In the genomic region with DNA sequence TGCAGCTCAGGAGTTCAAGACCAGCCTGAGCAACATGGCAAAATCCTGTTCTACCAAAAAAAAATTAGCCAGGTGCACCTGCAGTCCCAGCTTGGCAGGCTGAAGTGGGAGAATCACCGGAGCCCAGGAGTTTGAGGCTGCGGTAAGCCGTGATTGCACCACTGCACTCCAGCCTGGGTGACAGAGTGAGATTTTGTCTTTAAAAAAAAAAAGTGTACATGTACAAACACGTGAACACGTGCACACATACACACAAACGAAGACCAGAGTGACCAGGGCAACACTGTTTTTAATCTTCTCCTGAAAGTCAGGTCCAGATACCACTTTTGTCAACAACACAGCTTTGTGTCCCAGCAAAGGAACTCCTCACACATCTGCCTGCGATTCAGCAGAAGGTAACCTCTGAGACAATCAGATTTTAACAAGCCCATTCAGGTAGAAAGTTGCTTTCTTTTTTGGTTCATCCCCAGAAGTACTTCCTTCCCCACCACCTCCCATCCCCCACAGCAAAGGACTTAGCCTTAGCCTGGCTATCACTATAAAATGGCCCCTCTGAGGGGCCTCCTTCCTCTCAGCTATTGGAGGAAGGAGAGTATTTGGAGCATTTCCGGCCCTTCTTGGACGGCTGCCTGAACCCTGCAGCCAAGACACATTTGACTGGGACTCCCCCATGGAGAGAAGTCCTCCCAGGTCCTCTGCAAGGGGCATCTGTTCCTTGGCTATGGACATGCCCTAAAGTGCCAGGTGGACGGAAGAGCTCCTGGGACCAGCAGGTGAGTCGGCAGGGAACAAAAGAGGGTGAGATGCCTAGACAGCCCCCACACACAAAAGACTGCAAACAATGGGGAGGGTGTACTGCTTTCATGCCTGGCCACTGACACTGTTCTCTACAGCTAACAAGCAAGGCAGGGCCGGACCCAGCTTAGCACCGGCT, we compare ENCODE assay signal across 1 cellular context.
A peak's percentile ranks its signal among the peaks of the same experiment; 100 is the strongest.
TF ChIP-seq lines count a peak whose summit lies in the region.

No MANE protein-coding gene starts in this region.

TF ChIP-seq in HEK293, 187 proteins besides CTCF, POLR2A, EP300 and RAD21 (continued from another document and continues in another):
- TF ChIP-seq ZNF335 (tag by site-specific recombination; conservative IDR thresholded peaks at IDR 0.05) (0 out of 2 replicates have a peak, but pooled peaks have one; percentile 26), PRDM1 (tag by site-specific recombination; IDR thresholded peaks at IDR 0.05) (0 out of 2 replicates have a peak, but pooled peaks have one; percentile 10), ZNF157 (tag by site-specific recombination; IDR thresholded peaks at IDR 0.05) (no peak), GLIS1 (tag by site-specific recombination; IDR thresholded peaks at IDR 0.05) (peak; percentile 97), ZNF184 (tag by site-specific recombination; IDR thresholded peaks at IDR 0.05) (no peak), ZNF623 (tag by site-specific recombination; IDR thresholded peaks at IDR 0.05) (no peak), KLF8 (tag by site-specific recombination; IDR thresholded peaks at IDR 0.05) (no peak), ZNF626 (tag by site-specific recombination; IDR thresholded peaks at IDR 0.05) (no peak), ZBTB48 (tag by site-specific recombination; IDR thresholded peaks at IDR 0.05) (no peak), ZNF202 (tag by site-specific recombination; IDR thresholded peaks at IDR 0.05; ENCODE audit: borderline replicate concordance) (no peak), ZSCAN30 (tag by site-specific recombination; IDR thresholded peaks at IDR 0.05) (no peak), ZNF341 (tag by site-specific recombination; IDR thresholded peaks at IDR 0.05; ENCODE audit: low read depth) (peak; percentile 71), ZNF621 (tag by site-specific recombination; IDR thresholded peaks at IDR 0.05) (no peak), OSR2 (tag by site-specific recombination; IDR thresholded peaks at IDR 0.05) (no peak), ZNF146 (tag by site-specific recombination; IDR thresholded peaks at IDR 0.05) (no peak), ZNF416 (tag by site-specific recombination; IDR thresholded peaks at IDR 0.05) (no peak), SETDB1 (IDR thresholded peaks at IDR 0.05; ENCODE audit: insufficient read length, low read length) (no peak), KLF7 (tag by site-specific recombination; IDR thresholded peaks at IDR 0.05; ENCODE audit: borderline replicate concordance) (no peak), ZNF324 (tag by site-specific recombination; IDR thresholded peaks at IDR 0.05) (0 out of 2 replicates have a peak, but pooled peaks have one; percentile 30), ZXDB (tag by site-specific recombination; IDR thresholded peaks at IDR 0.05) (peak; percentile 54; the same call in 1 of the 2 replicates), ZBTB1 (tag by site-specific recombination; IDR thresholded peaks at IDR 0.05) (no peak), ZNF394 (tag by site-specific recombination; IDR thresholded peaks at IDR 0.05; ENCODE audit: borderline replicate concordance) (no peak), ZNF223 (tag by site-specific recombination; IDR thresholded peaks at IDR 0.05) (no peak), ZNF571 (tag by site-specific recombination; IDR thresholded peaks at IDR 0.05) (no peak), ZNF561 (tag by site-specific recombination; IDR thresholded peaks at IDR 0.05; ENCODE audit: borderline replicate concordance) (0 out of 2 replicates have a peak, but pooled peaks have one; percentile 23), ZFP41 (tag by site-specific recombination; IDR thresholded peaks at IDR 0.05; ENCODE audit: borderline replicate concordance) (no peak), ZFP69B (tag by site-specific recombination; IDR thresholded peaks at IDR 0.05) (no peak), SP3 (tag by site-specific recombination; IDR thresholded peaks at IDR 0.05) (no peak), ZFP3 (tag by site-specific recombination; IDR thresholded peaks at IDR 0.05; ENCODE audit: low read depth) (no peak), HOXC10 (CRISPR knock-in tag; IDR thresholded peaks at IDR 0.05) (no peak), ZNF169 (tag by site-specific recombination; IDR thresholded peaks at IDR 0.05) (no peak), KLF10 (tag by site-specific recombination; IDR thresholded peaks at IDR 0.05) (no peak), ZNF140 (tag by site-specific recombination; IDR thresholded peaks at IDR 0.05) (no peak), GLI4 (tag by site-specific recombination; IDR thresholded peaks at IDR 0.05) (no peak), ZNF792 (tag by site-specific recombination; IDR thresholded peaks at IDR 0.05) (no peak), ZBTB8A (tag by site-specific recombination; IDR thresholded peaks at IDR 0.05) (no peak; the same call in 1 of the 2 replicates), TRIM28 (IDR thresholded peaks at IDR 0.05; ENCODE audit: borderline replicate concordance, low read length) (no peak), ZNF24 (tag by site-specific recombination; IDR thresholded peaks at IDR 0.05) (no peak), ZNF433 (tag by site-specific recombination; IDR thresholded peaks at IDR 0.05; ENCODE audit: low read depth) (no peak), ZNF138 (tag by site-specific recombination; IDR thresholded peaks at IDR 0.05; ENCODE audit: borderline replicate concordance) (no peak), TCF7L2 (IDR thresholded peaks at IDR 0.05; ENCODE audit: borderline replicate concordance, low read depth, low read length) (no peak), ZNF530 (tag by site-specific recombination; IDR thresholded peaks at IDR 0.05; ENCODE audit: low read depth) (no peak)
- TF ChIP-seq, protein P1, sequence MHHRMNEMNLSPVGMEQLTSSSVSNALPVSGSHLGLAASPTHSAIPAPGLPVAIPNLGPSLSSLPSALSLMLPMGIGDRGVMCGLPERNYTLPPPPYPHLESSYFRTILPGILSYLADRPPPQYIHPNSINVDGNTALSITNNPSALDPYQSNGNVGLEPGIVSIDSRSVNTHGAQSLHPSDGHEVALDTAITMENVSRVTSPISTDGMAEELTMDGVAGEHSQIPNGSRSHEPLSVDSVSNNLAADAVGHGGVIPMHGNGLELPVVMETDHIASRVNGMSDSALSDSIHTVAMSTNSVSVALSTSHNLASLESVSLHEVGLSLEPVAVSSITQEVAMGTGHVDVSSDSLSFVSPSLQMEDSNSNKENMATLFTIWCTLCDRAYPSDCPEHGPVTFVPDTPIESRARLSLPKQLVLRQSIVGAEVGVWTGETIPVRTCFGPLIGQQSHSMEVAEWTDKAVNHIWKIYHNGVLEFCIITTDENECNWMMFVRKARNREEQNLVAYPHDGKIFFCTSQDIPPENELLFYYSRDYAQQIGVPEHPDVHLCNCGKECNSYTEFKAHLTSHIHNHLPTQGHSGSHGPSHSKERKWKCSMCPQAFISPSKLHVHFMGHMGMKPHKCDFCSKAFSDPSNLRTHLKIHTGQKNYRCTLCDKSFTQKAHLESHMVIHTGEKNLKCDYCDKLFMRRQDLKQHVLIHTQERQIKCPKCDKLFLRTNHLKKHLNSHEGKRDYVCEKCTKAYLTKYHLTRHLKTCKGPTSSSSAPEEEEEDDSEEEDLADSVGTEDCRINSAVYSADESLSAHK (tag by site-specific recombination; IDR thresholded peaks at IDR 0.05) = no peak; the same call in 1 of the 2 replicates
- TF ChIP-seq, protein P2, sequence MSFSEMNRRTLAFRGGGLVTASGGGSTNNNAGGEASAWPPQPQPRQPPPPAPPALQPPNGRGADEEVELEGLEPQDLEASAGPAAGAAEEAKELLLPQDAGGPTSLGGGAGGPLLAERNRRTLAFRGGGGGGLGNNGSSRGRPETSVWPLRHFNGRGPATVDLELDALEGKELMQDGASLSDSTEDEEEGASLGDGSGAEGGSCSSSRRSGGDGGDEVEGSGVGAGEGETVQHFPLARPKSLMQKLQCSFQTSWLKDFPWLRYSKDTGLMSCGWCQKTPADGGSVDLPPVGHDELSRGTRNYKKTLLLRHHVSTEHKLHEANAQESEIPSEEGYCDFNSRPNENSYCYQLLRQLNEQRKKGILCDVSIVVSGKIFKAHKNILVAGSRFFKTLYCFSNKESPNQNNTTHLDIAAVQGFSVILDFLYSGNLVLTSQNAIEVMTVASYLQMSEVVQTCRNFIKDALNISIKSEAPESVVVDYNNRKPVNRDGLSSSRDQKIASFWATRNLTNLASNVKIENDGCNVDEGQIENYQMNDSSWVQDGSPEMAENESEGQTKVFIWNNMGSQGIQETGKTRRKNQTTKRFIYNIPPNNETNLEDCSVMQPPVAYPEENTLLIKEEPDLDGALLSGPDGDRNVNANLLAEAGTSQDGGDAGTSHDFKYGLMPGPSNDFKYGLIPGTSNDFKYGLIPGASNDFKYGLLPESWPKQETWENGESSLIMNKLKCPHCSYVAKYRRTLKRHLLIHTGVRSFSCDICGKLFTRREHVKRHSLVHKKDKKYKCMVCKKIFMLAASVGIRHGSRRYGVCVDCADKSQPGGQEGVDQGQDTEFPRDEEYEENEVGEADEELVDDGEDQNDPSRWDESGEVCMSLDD (tag by site-specific recombination; IDR thresholded peaks at IDR 0.05) = no peak
- TF ChIP-seq, protein P3, sequence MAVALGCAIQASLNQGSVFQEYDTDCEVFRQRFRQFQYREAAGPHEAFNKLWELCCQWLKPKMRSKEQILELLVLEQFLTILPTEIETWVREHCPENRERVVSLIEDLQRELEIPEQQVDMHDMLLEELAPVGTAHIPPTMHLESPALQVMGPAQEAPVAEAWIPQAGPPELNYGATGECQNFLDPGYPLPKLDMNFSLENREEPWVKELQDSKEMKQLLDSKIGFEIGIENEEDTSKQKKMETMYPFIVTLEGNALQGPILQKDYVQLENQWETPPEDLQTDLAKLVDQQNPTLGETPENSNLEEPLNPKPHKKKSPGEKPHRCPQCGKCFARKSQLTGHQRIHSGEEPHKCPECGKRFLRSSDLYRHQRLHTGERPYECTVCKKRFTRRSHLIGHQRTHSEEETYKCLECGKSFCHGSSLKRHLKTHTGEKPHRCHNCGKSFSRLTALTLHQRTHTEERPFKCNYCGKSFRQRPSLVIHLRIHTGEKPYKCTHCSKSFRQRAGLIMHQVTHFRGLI (tag by site-specific recombination; IDR thresholded peaks at IDR 0.05) = no peak
- TF ChIP-seq, protein P4, sequence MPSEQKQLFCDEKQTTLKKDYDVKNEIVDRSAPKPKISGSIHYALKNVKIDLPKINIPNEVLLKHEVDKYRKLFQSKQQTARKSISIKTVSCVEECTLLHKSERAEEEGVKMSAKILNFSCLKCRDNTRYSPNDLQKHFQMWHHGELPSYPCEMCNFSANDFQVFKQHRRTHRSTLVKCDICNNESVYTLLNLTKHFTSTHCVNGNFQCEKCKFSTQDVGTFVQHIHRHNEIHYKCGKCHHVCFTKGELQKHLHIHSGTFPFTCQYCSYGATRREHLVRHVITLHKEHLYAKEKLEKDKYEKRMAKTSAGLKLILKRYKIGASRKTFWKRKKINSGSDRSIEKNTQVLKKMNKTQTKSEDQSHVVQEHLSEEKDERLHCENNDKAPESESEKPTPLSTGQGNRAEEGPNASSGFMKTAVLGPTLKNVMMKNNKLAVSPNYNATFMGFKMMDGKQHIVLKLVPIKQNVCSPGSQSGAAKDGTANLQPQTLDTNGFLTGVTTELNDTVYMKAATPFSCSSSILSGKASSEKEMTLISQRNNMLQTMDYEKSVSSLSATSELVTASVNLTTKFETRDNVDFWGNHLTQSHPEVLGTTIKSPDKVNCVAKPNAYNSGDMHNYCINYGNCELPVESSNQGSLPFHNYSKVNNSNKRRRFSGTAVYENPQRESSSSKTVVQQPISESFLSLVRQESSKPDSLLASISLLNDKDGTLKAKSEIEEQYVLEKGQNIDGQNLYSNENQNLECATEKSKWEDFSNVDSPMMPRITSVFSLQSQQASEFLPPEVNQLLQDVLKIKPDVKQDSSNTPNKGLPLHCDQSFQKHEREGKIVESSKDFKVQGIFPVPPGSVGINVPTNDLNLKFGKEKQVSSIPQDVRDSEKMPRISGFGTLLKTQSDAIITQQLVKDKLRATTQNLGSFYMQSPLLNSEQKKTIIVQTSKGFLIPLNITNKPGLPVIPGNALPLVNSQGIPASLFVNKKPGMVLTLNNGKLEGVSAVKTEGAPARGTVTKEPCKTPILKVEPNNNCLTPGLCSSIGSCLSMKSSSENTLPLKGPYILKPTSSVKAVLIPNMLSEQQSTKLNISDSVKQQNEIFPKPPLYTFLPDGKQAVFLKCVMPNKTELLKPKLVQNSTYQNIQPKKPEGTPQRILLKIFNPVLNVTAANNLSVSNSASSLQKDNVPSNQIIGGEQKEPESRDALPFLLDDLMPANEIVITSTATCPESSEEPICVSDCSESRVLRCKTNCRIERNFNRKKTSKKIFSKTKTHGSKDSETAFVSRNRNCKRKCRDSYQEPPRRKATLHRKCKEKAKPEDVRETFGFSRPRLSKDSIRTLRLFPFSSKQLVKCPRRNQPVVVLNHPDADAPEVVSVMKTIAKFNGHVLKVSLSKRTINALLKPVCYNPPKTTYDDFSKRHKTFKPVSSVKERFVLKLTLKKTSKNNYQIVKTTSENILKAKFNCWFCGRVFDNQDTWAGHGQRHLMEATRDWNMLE (tag by site-specific recombination; conservative IDR thresholded peaks at IDR 0.05; ENCODE audit: low read depth) = no peak
- TF ChIP-seq, protein P5, sequence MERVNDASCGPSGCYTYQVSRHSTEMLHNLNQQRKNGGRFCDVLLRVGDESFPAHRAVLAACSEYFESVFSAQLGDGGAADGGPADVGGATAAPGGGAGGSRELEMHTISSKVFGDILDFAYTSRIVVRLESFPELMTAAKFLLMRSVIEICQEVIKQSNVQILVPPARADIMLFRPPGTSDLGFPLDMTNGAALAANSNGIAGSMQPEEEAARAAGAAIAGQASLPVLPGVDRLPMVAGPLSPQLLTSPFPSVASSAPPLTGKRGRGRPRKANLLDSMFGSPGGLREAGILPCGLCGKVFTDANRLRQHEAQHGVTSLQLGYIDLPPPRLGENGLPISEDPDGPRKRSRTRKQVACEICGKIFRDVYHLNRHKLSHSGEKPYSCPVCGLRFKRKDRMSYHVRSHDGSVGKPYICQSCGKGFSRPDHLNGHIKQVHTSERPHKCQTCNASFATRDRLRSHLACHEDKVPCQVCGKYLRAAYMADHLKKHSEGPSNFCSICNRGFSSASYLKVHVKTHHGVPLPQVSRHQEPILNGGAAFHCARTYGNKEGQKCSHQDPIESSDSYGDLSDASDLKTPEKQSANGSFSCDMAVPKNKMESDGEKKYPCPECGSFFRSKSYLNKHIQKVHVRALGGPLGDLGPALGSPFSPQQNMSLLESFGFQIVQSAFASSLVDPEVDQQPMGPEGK (tag by site-specific recombination; IDR thresholded peaks at IDR 0.05) = peak; percentile 60; the same call in 1 of the 2 replicates
- TF ChIP-seq, protein P6, sequence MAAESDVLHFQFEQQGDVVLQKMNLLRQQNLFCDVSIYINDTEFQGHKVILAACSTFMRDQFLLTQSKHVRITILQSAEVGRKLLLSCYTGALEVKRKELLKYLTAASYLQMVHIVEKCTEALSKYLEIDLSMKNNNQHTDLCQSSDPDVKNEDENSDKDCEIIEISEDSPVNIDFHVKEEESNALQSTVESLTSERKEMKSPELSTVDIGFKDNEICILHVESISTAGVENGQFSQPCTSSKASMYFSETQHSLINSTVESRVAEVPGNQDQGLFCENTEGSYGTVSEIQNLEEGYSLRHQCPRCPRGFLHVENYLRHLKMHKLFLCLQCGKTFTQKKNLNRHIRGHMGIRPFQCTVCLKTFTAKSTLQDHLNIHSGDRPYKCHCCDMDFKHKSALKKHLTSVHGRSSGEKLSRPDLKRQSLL (tag by site-specific recombination; IDR thresholded peaks at IDR 0.05) = no peak
- TF ChIP-seq, protein P7, sequence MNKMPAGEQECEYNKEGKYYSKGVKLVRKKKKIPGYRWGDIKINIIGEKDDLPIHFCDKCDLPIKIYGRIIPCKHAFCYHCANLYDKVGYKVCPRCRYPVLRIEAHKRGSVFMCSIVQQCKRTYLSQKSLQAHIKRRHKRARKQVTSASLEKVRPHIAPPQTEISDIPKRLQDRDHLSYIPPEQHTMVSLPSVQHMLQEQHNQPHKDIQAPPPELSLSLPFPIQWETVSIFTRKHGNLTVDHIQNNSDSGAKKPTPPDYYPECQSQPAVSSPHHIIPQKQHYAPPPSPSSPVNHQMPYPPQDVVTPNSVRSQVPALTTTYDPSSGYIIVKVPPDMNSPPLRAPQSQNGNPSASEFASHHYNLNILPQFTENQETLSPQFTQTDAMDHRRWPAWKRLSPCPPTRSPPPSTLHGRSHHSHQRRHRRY (tag by site-specific recombination; IDR thresholded peaks at IDR 0.05) = no peak
